In genomic region chr2:218465987-218466633, GRCh38 we compare ENCODE assay signal across 8 cellular contexts. TPM values are rescaled to one million over a fixed set of nuclear protein-coding genes. Genes with fewer than 3 reads are reported as not detected.
DNase-seq lines count a peak whose midpoint lies in the region.

No MANE protein-coding gene starts in this region.

- no peak overlapping the region for H4K8ac ChIP-seq in mesenchymal stem cell (ENCODE audit: low read length)

- H3K14ac ChIP-seq in mesenchymal stem cell (ENCODE audit: low read length in 2 of 2): no peak overlapping the region

- H3K9me3 ChIP-seq in mesenchymal stem cell (ENCODE audit: control insufficient read depth, low read length): no peaks in the 10 kb centered on the region

- H3K79me1 ChIP-seq in mesenchymal stem cell (replicated peaks; ENCODE audit: low read length, poor library complexity, severe bottlenecking): no peaks in the 10 kb centered on the region

- no peak overlapping the region for H2AFZ ChIP-seq in mesenchymal stem cell (ENCODE audit: low read depth, low read length)

- no peak overlapping the region for H3K18ac ChIP-seq in mesenchymal stem cell (ENCODE audit: low read depth in 1 of 2, low read length in 2 of 2)

- no peak overlapping the region for H3K4me2 ChIP-seq in mesenchymal stem cell (ENCODE audit: low read length, poor library complexity, severe bottlenecking)

- H2AK5ac ChIP-seq in mesenchymal stem cell (ENCODE audit: low read length, severe bottlenecking): no peak overlapping the region

- no peak overlapping the region for H2BK15ac ChIP-seq in mesenchymal stem cell (ENCODE audit: low read depth, poor library complexity, severe bottlenecking)

- H2BK12ac ChIP-seq in mesenchymal stem cell (ENCODE audit: low read length in 2 of 2): no peak overlapping the region

- H3K4me1 ChIP-seq in mesenchymal stem cell (ENCODE audit: control insufficient read depth, insufficient read depth, low read depth, low read length): no peaks in the 10 kb centered on the region

- H3K27ac ChIP-seq in mesenchymal stem cell (ENCODE audit: low read length, poor library complexity, severe bottlenecking): no peak overlapping the region

- no peak overlapping the region for H4K91ac ChIP-seq in mesenchymal stem cell (ENCODE audit: low read length)

- H3K4me3 ChIP-seq in mesenchymal stem cell (ENCODE audit: insufficient read depth in 1 of 2, low read depth in 1 of 2, low read length in 2 of 2): no peak overlapping the region

- 89% methylated on average over 1 of the region's 3 CpGs for WGBS in mesenchymal stem cell

- peak; percentile 54 for DNase-seq in CD1c-positive myeloid dendritic cell (ENCODE audit: extremely low spot score)
- DNase-seq in LHCN-M2 (ENCODE audit: low read depth): peak; percentile 25
- DNase-seq in cerebellar cortex (ENCODE audit: low spot score): peak; percentile 69
- DNase-seq in mesenchymal stem cell: peak; percentile 44
- no peak for DNase-seq in activated effector memory CD4-positive, alpha-beta T cell treated with Interleukin-2 at 50 U/mL for 16 hours
- no peak for DNase-seq in SIG-M5 treated with dmso at 0.1 percent for 504 hours (lab: John Stamatoyannopoulos, UW; ENCODE audit: unreplicated experiment)
- no peak for DNase-seq in NCI-H446 treated with DMSO at 0.1 percent for 48 hours (lab: John Stamatoyannopoulos, UW)
- DNase-seq in stimulated activated CD4-positive, alpha-beta T cell treated with anti-CD3 and anti-CD28 coated beads, Interleukin-2, amount 100 ng/mL, for 48 hours: no peak

- no peak overlapping the region for H2BK5ac ChIP-seq in mesenchymal stem cell (ENCODE audit: low read depth, low read length, poor library complexity, severe bottlenecking)

- no peak overlapping the region for H2BK120ac ChIP-seq in mesenchymal stem cell (ENCODE audit: low read depth, low read length)

- H3K23ac ChIP-seq in mesenchymal stem cell (ENCODE audit: low read length in 2 of 2): no peak overlapping the region

- H3K9ac ChIP-seq in mesenchymal stem cell (ENCODE audit: low read length): no peak overlapping the region

- no peaks in the 10 kb centered on the region for H3K27me3 ChIP-seq in mesenchymal stem cell (ENCODE audit: control insufficient read depth in 1 of 2, insufficient read depth in 1 of 2, low read length in 2 of 2)

- peaks cover 6 to 24% of the 10 kb centered on the region in 2 experiments for H3K36me3 ChIP-seq in mesenchymal stem cell (ENCODE audit: control insufficient read depth in 1 of 2, insufficient read depth in 2 of 2, low read depth in 1 of 2, low read length in 2 of 2)

- no peak overlapping the region for H3K4ac ChIP-seq in mesenchymal stem cell (ENCODE audit: low read depth in 1 of 2, low read length in 2 of 2)

RNA-seq across cellular contexts. Expression of gene VIL1, which starts 47.2 kb away (rescaled TPM):
- not detected in 2 replicates for total RNA-seq in LHCN-M2 (2014; rRNA removed)
- 0.13 TPM for polyA plus RNA-seq in LHCN-M2 (2012)
- not detected for polyA plus RNA-seq in mesenchymal stem cell (2013, experiment 1 of 2)
- polyA plus RNA-seq in mesenchymal stem cell (2013, experiment 2 of 2): under 0.01 TPM

Comparison
In these comparisons a context has a peak if more than half of its experiments do, and no peak if none do; other contexts are left out.
1. DNase-seq: peak in CD1c-positive myeloid dendritic cell (single experiment), LHCN-M2 (single experiment), cerebellar cortex (single experiment) and mesenchymal stem cell (single experiment); none in activated effector memory CD4-positive, alpha-beta T cell treated with Interleukin-2 at 50 U/mL for 16 hours (single experiment), SIG-M5 treated with dmso at 0.1 percent for 504 hours (single experiment), NCI-H446 treated with DMSO at 0.1 percent for 48 hours (single experiment) and stimulated activated CD4-positive, alpha-beta T cell treated with anti-CD3 and anti-CD28 coated beads, Interleukin-2, amount 100 ng/mL, for 48 hours (0 of 2).